Comparison of ENCODE assay signal across 9 cellular contexts in the genomic region with DNA sequence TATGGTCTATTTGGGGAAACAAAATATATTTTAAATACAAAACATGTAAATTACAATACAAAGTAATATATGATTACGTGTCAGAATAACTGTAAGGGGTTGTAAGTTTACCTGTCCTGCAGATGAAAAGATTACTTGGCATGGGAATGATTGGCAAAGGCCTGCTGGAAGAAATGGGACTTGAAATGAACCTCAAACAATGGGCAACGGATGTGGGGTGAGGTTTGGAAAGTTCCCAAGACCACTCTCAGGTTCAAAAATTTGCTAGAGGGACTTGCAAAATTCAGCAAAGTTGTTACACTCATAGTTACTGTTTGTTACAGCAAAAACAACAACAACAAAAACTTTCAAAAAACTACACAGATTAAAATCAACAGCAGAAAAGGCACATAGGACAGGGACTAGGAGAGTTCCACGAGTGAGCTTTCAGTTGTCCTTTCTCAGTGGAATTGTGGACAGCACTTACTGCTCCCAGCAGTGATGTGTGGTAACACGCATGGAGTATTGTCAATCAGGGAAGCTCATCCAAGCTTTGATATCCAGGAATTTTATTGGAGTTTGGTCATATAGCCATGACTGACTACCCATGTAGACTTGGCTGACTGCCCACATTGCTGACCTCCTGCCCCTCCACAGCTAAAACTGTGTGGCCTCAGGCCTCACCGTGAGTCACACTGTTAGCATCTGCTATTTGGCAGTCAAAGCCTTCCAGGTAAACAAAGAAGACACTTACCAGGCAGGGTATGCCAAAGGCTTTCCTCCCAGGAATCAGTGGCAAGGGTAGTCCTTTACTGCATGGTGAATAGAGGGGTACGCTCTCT. TPM values are rescaled to one million over a fixed set of nuclear protein-coding genes. Genes with fewer than 3 reads are reported as not detected.
A peak's percentile ranks its signal among the peaks of the same experiment; 100 is the strongest.
DNase-seq lines count a peak whose midpoint lies in the region; ATAC-seq and TF ChIP-seq lines count a peak whose summit lies in the region.
"Had no signal": no experiment of that assay in that cellular context is flagged by ENCODE, and none has a peak within 500 bp of the region (broad histone marks: within the 10 kb centered on the region; RNA-seq: fewer than 3 reads in every experiment).

No MANE protein-coding gene starts in this region.

- TF ChIP-seq POLR2A in transverse colon (IDR thresholded peaks at IDR 0.05): no peak

- no peak for TF ChIP-seq EP300 in transverse colon (IDR thresholded peaks at IDR 0.05; ENCODE audit: low read depth)

- no peaks in the 10 kb centered on the region for H3K27me3 ChIP-seq in transverse colon

- H3K9me3 ChIP-seq in transverse colon: no peaks in the 10 kb centered on the region

- H3K4me1 ChIP-seq in transverse colon: peaks cover 0 to 27% (median 13%) of the 10 kb centered on the region in 4 donors

- 38 to 66% methylated on average over 4 to 6 of the region's 6 CpGs for WGBS in transverse colon (ENCODE audit: low coverage in 1 of 2), 2 donors

- no peak for TF ChIP-seq CTCF in transverse colon (IDR thresholded peaks at IDR 0.05)

- H3K27ac ChIP-seq in transverse colon: peak overlapping the region in 3 of 4 donors; percentile 13 to 42 (median 36)

- no peak for ATAC-seq in GM19395 (IDR thresholded peaks at IDR 0.05; ENCODE audit: unreplicated experiment)
- no peak for ATAC-seq in HG03025 (IDR thresholded peaks at IDR 0.05; ENCODE audit: low FRiP score, unreplicated experiment)

- intact Hi-C loops in transverse colon (cut with DNase I; ENCODE audit: low total_unique reads): no loop called here
- intact Hi-C loops in posterior vena cava (cut with DNase I): no loop called here

- no peak overlapping the region for H3K4me3 ChIP-seq in transverse colon

- in situ Hi-C loops in transverse colon (cut with MboI; ENCODE audit: low pct_ligation_motif_present in 1 of 4, low pct_unique_long_range_greater_than_20kb in 1 of 4, low sequenced_read_pairs in 3 of 4): no loop called here

- H3K36me3 ChIP-seq in transverse colon: no peaks in the 10 kb centered on the region

- peak; percentile 25 for DNase-seq in NCI-H345 (lab: John Stamatoyannopoulos, UW)
- DNase-seq in NCI-H345 treated with DMSO at 0.1 percent for 48 hours (lab: John Stamatoyannopoulos, UW; ENCODE audit: unreplicated experiment): no peak
- peak; percentile 60 to 83 for DNase-seq in SW 1271 (lab: John Stamatoyannopoulos, UW)
- peak; percentile 14 for DNase-seq in hepatic stellate cell (ENCODE audit: low spot score)
- peak; percentile 81 for DNase-seq in transverse colon
- no peak for DNase-seq in posterior vena cava (ENCODE audit: low spot score)
- DNase-seq: stimulated activated CD4-positive, alpha-beta T cell treated with anti-CD3 and anti-CD28 coated beads, Interleukin-4, amount 100 ng/mL, for 1 hour had no signal

RNA-seq across cellular contexts. Expression of a gene that starts 43.8 kb away (rescaled TPM):
- total RNA-seq in transverse colon: 10 to 100 TPM in 3 of 4 donors, 1 to 10 TPM in 1; 1.9 to 13.1 (median 11.6) TPM
- 10 to 100 TPM; 13.1 to 17.6 TPM for total RNA-seq in posterior vena cava

Comparison
In these comparisons a context has a peak if more than half of its experiments do, and no peak if none do; other contexts are left out.
1. DNase-seq: peak in NCI-H345 (single experiment), SW 1271 (2 of 2), hepatic stellate cell (single experiment) and transverse colon (single experiment); none in NCI-H345 treated with DMSO at 0.1 percent for 48 hours (single experiment) and posterior vena cava (single experiment).